1 cellular context compared by ENCODE assay signal in the genomic region with DNA sequence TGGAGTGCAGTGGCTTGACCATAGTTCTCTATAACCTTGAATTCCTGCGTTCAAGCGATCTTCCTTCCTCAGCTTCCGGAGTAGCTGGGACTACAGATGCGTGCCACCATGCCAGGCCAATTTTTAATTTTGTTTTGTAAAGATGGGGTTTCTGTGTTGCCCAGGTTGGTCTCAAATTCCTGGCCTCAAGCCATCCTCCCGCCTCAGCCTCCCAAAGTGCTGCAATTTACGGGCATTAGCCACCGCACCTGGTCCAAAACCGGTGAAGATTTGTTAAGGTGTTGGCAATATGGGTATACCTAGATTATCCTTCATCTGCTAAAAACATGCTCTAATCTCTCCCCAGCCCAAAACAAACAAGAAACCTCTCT.
TF ChIP-seq lines count a peak whose summit lies in the region.

No MANE protein-coding gene starts in this region.

TF ChIP-seq in H1, 55 proteins besides CTCF, POLR2A, EP300 and RAD21 (continued from another document):
- TF ChIP-seq NRF1 (IDR thresholded peaks at IDR 0.05; ENCODE audit: low read depth, low read length) (no peak), SIX5 (IDR thresholded peaks at IDR 0.05; ENCODE audit: low read depth, low read length) (no peak), SP2 (IDR thresholded peaks at IDR 0.05; ENCODE audit: low read length) (no peak), KDM1A (IDR thresholded peaks at IDR 0.05; ENCODE audit: borderline replicate concordance, low read length) (no peak), SIN3A (conservative IDR thresholded peaks at IDR 0.05 in 1 of 2, IDR thresholded peaks at IDR 0.05 in 1 of 2; ENCODE audit: low read depth in 1 of 2, low read length in 2 of 2) (no peak), MAFK (IDR thresholded peaks at IDR 0.05; ENCODE audit: low read depth, low read length) (no peak)
- TF ChIP-seq, protein P1, sequence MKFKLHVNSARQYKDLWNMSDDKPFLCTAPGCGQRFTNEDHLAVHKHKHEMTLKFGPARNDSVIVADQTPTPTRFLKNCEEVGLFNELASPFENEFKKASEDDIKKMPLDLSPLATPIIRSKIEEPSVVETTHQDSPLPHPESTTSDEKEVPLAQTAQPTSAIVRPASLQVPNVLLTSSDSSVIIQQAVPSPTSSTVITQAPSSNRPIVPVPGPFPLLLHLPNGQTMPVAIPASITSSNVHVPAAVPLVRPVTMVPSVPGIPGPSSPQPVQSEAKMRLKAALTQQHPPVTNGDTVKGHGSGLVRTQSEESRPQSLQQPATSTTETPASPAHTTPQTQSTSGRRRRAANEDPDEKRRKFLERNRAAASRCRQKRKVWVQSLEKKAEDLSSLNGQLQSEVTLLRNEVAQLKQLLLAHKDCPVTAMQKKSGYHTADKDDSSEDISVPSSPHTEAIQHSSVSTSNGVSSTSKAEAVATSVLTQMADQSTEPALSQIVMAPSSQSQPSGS (IDR thresholded peaks at IDR 0.05; ENCODE audit: low read length), result no peak
